In genomic region chr14:77151245-77151644, GRCh38 we compare ENCODE assay signal across 8 cellular contexts.
DNase-seq lines count a peak whose midpoint lies in the region; ATAC-seq, FAIRE-seq and TF ChIP-seq lines count a peak whose summit lies in the region.

No MANE protein-coding gene starts in this region.

- TF ChIP-seq CTCF in 22Rv1 (IDR thresholded peaks at IDR 0.05) (peak; percentile 80), GM12864 (IDR thresholded peaks at IDR 0.05; ENCODE audit: low read depth, low read length, missing control alignments) (peak; percentile 67)

- FAIRE-seq in urothelium cell line (lab: Jason Lieb, UNC) = no peak

- no peak for TF ChIP-seq POLR2A in erythroblast (IDR thresholded peaks at IDR 0.05; ENCODE audit: low read length)

- DNase-seq in GM12864 (ENCODE audit: low read depth) (no peak), NCI-H82 (lab: John Stamatoyannopoulos, UW) (peak; percentile 63), erythroblast (lab: John Stamatoyannopoulos, UW) (peak; percentile 7 to 40), urothelium cell line (ENCODE audit: low spot score) (peak; percentile 73)

- H3K4me3 ChIP-seq in GM12864 (ENCODE audit: low read depth, low read length) = no peak overlapping the region

- no peak overlapping the region for H3K27ac ChIP-seq in 22Rv1

- ATAC-seq in HG03045 (IDR thresholded peaks at IDR 0.05; ENCODE audit: unreplicated experiment) (no peak), HG02973 (IDR thresholded peaks at IDR 0.05; ENCODE audit: unreplicated experiment) (no peak), HG03108 (IDR thresholded peaks at IDR 0.05; ENCODE audit: unreplicated experiment) (no peak)
